10 cellular contexts compared by ENCODE assay signal in the genomic region with DNA sequence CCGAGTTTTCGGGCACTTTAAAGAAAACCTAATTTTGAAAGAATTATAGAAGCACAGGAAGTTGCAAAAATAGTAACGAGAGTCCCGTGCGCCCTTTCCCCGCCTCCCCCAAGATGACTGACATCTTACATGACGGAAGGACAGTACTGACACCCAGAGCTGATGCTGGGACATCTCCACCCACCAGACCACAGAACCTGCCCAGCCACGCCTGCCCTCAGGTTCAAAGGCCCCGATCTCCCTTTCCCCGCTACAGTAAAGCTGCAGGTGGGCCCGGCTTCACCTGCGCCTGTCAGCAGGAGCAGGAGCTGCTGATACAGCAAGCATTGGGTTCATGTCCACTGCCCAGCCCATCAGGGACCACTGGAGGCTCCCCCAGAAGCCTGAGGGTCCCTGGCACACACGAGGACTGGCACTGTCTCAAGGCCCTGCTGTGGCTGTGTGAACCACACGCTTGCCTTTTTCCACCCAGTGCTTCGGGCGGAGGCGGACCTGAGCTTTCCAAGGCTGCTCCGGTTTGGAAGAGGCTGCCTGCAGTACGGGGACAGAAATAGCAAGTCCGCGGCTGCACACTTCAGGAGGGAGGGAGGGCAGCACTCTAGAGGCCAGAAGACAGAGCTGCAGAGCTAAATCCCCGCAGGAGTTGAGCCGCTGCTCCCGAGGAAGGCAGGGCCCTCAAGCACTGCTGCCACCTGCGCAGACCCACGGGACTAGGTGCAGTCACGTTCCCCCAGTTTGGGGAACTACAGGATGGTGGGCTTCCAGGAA. TPM values are rescaled to one million over a fixed set of nuclear protein-coding genes. Genes with fewer than 3 reads are reported as not detected.
DNase-seq lines count a peak whose midpoint lies in the region; ATAC-seq and TF ChIP-seq lines count a peak whose summit lies in the region.
"Had no signal": no experiment of that assay in that cellular context is flagged by ENCODE, and none has a peak within 500 bp of the region (broad histone marks: within the 10 kb centered on the region; RNA-seq: fewer than 3 reads in every experiment).

No MANE protein-coding gene starts in this region.

- peak; percentile 64 for ATAC-seq in HG02610 (IDR thresholded peaks at IDR 0.05; ENCODE audit: unreplicated experiment)

- H3K27me3 Mint-ChIP-seq in T-helper 1 cell treated with Interleukin-12 subunit alpha and Interleukin-12 subunit beta and Interleukin-4 antibody, amounts not matched to agents 30 μg/mL and 1 μg/mL, for 36 hours (ENCODE audit: low read depth), result no peaks in the 10 kb centered on the region
- H3K27me3 Mint-ChIP-seq in Calu3 (ENCODE audit: unreplicated experiment), result no peaks in the 10 kb centered on the region

- CTCF ChIA-PET in Calu3 (lab: Charles Lee), result no interaction called here

- H3K9me3 Mint-ChIP-seq in T-helper 1 cell treated with Interleukin-12 subunit alpha and Interleukin-12 subunit beta and Interleukin-4 antibody, amounts not matched to agents 30 μg/mL and 1 μg/mL, for 36 hours, result no peaks in the 10 kb centered on the region
- no peaks in the 10 kb centered on the region for H3K9me3 Mint-ChIP-seq in Calu3 (ENCODE audit: low read depth, unreplicated experiment)
- H3K9me3 Mint-ChIP-seq: neural crest cell had no signal

- peak; percentile 92 for DNase-seq in GM10266 (ENCODE audit: extremely low spot score)
- DNase-seq in cerebellar cortex (ENCODE audit: low spot score), result peak; percentile 91
- DNase-seq in stimulated activated CD8-positive, alpha-beta memory T cell treated with anti-CD3 and anti-CD28 coated beads, Interleukin-12 subunit alpha, Interleukin-12 subunit beta, amount 100 ng/mL, for 1 hour (ENCODE audit: low read depth), result peak; percentile 52
- no peak for DNase-seq in NCI-H1436 treated with DMSO at 0.1 percent for 48 hours (lab: John Stamatoyannopoulos, UW)
- DNase-seq in Calu3, result no peak
- DNase-seq in DMS153 (lab: John Stamatoyannopoulos, UW), result no peak

- intact Hi-C loops in Calu3 (cut with micrococcal nuclease; ENCODE audit: unreplicated experiment), result no loop called here

- peaks cover 34% of the 10 kb centered on the region for H3K36me3 Mint-ChIP-seq in T-helper 1 cell treated with Interleukin-12 subunit alpha and Interleukin-12 subunit beta and Interleukin-4 antibody, amounts not matched to agents 30 μg/mL and 1 μg/mL, for 36 hours (ENCODE audit: low read depth)
- peaks cover 28% of the 10 kb centered on the region for H3K36me3 Mint-ChIP-seq in Calu3 (ENCODE audit: insufficient read depth, unreplicated experiment)

- H3K4me3 Mint-ChIP-seq in T-helper 1 cell treated with Interleukin-12 subunit alpha and Interleukin-12 subunit beta and Interleukin-4 antibody, amounts not matched to agents 30 μg/mL and 1 μg/mL, for 36 hours, result peak overlapping the region; percentile 50
- H3K4me3 Mint-ChIP-seq in Calu3 (ENCODE audit: low read depth, unreplicated experiment), result no peak overlapping the region
- H3K4me3 Mint-ChIP-seq: neural crest cell had no signal

- TF ChIP-seq CTCF in GM10266 (IDR thresholded peaks at IDR 0.05; ENCODE audit: control insufficient read depth, insufficient read depth, low read depth, missing control alignments), result peak; percentile 29
- no peak for TF ChIP-seq CTCF in Calu3 (IDR thresholded peaks at IDR 0.05; ENCODE audit: unreplicated experiment)

- H3K4me1 Mint-ChIP-seq in T-helper 1 cell treated with Interleukin-12 subunit alpha and Interleukin-12 subunit beta and Interleukin-4 antibody, amounts not matched to agents 30 μg/mL and 1 μg/mL, for 36 hours (ENCODE audit: low read depth), result peaks cover 21% of the 10 kb centered on the region
- no peaks in the 10 kb centered on the region for H3K4me1 Mint-ChIP-seq in Calu3 (ENCODE audit: low read depth, unreplicated experiment)
- H3K4me1 Mint-ChIP-seq: neural crest cell had no signal

- BruUV-seq in Calu3 (replicated peaks; lab: Mats Ljungman, UMichigan), result no TSS peak

- H3K27ac Mint-ChIP-seq in T-helper 1 cell treated with Interleukin-12 subunit alpha and Interleukin-12 subunit beta and Interleukin-4 antibody, amounts not matched to agents 30 μg/mL and 1 μg/mL, for 36 hours, result peak overlapping the region; percentile 70
- H3K27ac Mint-ChIP-seq in Calu3 (ENCODE audit: unreplicated experiment), result no peak overlapping the region

RNA-seq across cellular contexts. Expression of gene MAP2K2, which starts 8.7 kb away (rescaled TPM):
- 113 and 114 TPM in 2 replicates for total RNA-seq in Calu3 (2022)

RNA-seq across cellular contexts. Expression of gene CREB3L3, which starts 38.2 kb away (rescaled TPM):
- 0.14 and 0.44 TPM in 2 replicates for total RNA-seq in Calu3 (2022)
- total RNA-seq: aorta, neural crest cell had no signal

RNA-seq across cellular contexts. Expression of gene ZBTB7A, which starts 48.5 kb away (rescaled TPM):
- total RNA-seq in Calu3 (2022), result 38.0 and 44.7 TPM in 2 replicates

Comparison
In these comparisons a context has a peak if more than half of its experiments do, and no peak if none do; other contexts are left out.
1. DNase-seq: peak in GM10266 (single experiment), cerebellar cortex (single experiment) and stimulated activated CD8-positive, alpha-beta memory T cell treated with anti-CD3 and anti-CD28 coated beads, Interleukin-12 subunit alpha, Interleukin-12 subunit beta, amount 100 ng/mL, for 1 hour (single experiment); none in NCI-H1436 treated with DMSO at 0.1 percent for 48 hours (single experiment), Calu3 (single experiment) and DMS153 (single experiment).